In the genomic region with DNA sequence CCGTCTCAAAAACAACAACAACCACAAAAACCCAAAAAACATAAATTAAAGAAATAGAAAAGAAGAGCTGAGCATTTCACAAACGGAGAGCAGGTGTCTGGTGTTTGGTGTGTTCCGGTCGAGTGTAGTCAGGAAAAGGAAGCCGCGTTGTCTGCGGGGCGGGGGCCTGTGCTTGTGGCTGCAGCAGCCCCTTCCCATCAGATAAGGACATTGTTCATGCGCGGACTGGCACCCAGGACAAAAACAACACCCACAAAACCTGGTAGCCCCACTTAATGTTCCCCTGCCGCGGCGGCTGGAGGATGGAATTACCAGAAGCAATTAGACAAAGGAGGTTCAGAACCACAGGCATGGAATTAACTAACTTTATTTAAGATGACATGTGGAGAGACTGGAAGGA, we compare ENCODE assay signal across 1 cellular context.
A peak's percentile ranks its signal among the peaks of the same experiment; 100 is the strongest.
TF ChIP-seq lines count a peak whose summit lies in the region.

No MANE protein-coding gene starts in this region.

TF ChIP-seq in HepG2, 621 proteins besides CTCF, POLR2A, EP300 and RAD21:
- no peak for TF ChIP-seq KDM5A (IDR thresholded peaks at IDR 0.05; ENCODE audit: borderline replicate concordance, low read length)
- peak; percentile 62 for TF ChIP-seq ZBTB38 (CRISPR knock-in tag; IDR thresholded peaks at IDR 0.05)
